Comparison of ENCODE assay signal across 14 cellular contexts in genomic region chr11:119752324-119752723, GRCh38. TPM values are rescaled to one million over a fixed set of nuclear protein-coding genes. Genes with fewer than 3 reads are reported as not detected.
DNase-seq lines count a peak whose midpoint lies in the region; ATAC-seq, FAIRE-seq and TF ChIP-seq lines count a peak whose summit lies in the region.
"Had no signal": no experiment of that assay in that cellular context is flagged by ENCODE, and none has a peak within 500 bp of the region (broad histone marks: within the 10 kb centered on the region; RNA-seq: fewer than 3 reads in every experiment).

No MANE protein-coding gene starts in this region.

- ATAC-seq in GM19463 (IDR thresholded peaks at IDR 0.05; ENCODE audit: unreplicated experiment) (peak; percentile 19), naive B cell (ENCODE audit: low read depth in 2 of 2) (peak; percentile 71 to 78), HG03520 (IDR thresholded peaks at IDR 0.05; ENCODE audit: unreplicated experiment) (no peak)

- H3K36me3 Mint-ChIP-seq in naive B cell = no peaks in the 10 kb centered on the region
- H3K36me3 Mint-ChIP-seq: natural killer cell treated with Interleukin-12 subunit alpha and Interleukin-12 subunit beta and Interleukin-15 and Interleukin-18, amount 100 ng/mL, for 72 hours had no signal

- DNase-seq in GM12891 (ENCODE audit: insufficient read length, low spot score) (no peak), NAMALWA (ENCODE audit: low spot score) (peak; percentile 23), naive B cell (no peak), Ammon's horn (ENCODE audit: low spot score) (no peak)
- DNase-seq in stimulated activated CD4-positive, alpha-beta T cell treated with anti-CD3 and anti-CD28 coated beads, Interleukin-4, amount 100 ng/mL, for 24 hours = no peak
- DNase-seq: activated CD4-positive, alpha-beta T cell treated with anti-CD3 and anti-CD28 coated beads, Interleukin-2, amount 50 U/mL, for 4 hours; brain microvascular endothelial cell; CD4-positive, alpha-beta T cell; NCI-H2029; NCI-H526 treated with DMSO at 0.1 percent for 48 hours; stimulated activated CD4-positive, alpha-beta T cell treated with anti-CD3 and anti-CD28 coated beads, Interleukin-4, amount 100 ng/mL, for 1 hour had no signal

- FAIRE-seq in GM12891 (lab: Jason Lieb, UNC) = peak; percentile 72

- peak overlapping the region; percentile 50 to 91 (median 81) for H3K4me3 Mint-ChIP-seq in naive B cell
- H3K4me3 Mint-ChIP-seq: CD4-positive, alpha-beta T cell had no signal

- H3K27ac Mint-ChIP-seq in naive B cell = peak overlapping the region; percentile 61 to 99 (median 96)
- H3K27ac Mint-ChIP-seq: CD4-positive, alpha-beta T cell; natural killer cell treated with Interleukin-12 subunit alpha and Interleukin-12 subunit beta and Interleukin-15 and Interleukin-18, amount 100 ng/mL, for 72 hours had no signal

- TF ChIP-seq POLR2A in GM12891 (IDR thresholded peaks at IDR 0.05; ENCODE audit: low read depth, low read length) = no peak

- H3K9me3 Mint-ChIP-seq in naive B cell = no peaks in the 10 kb centered on the region
- H3K9me3 Mint-ChIP-seq: CD4-positive, alpha-beta T cell; natural killer cell treated with Interleukin-12 subunit alpha and Interleukin-12 subunit beta and Interleukin-15 and Interleukin-18, amount 100 ng/mL, for 72 hours had no signal

- peaks cover 4 to 33% (median 26%) of the 10 kb centered on the region in 3 donors for H3K27me3 Mint-ChIP-seq in naive B cell

- H3K4me1 Mint-ChIP-seq in naive B cell = peaks cover 27 to 34% (median 33%) of the 10 kb centered on the region in 3 donors

TF ChIP-seq in GM12891, 5 proteins besides CTCF, POLR2A, EP300 and RAD21:
- TF ChIP-seq POU2F2 (IDR thresholded peaks at IDR 0.05; ENCODE audit: low read depth, low read length) (no peak), SPI1 (IDR thresholded peaks at IDR 0.05; ENCODE audit: low read depth, low read length) (no peak), TAF1 (IDR thresholded peaks at IDR 0.05; ENCODE audit: low read depth, low read length) (no peak), PAX5 (IDR thresholded peaks at IDR 0.05; ENCODE audit: insufficient read depth, low read length, severe bottlenecking) (no peak), POLR2AphosphoS5 (IDR thresholded peaks at IDR 0.05; ENCODE audit: low read depth, low read length) (no peak)

RNA-seq across cellular contexts. Expression of gene NECTIN1, which starts 23.3 kb away (rescaled TPM):
- 5.6 TPM for polyA plus RNA-seq in GM12891 (2012; ENCODE audit: low read depth, missing spikeins)
- polyA plus RNA-seq in naive B cell (ENCODE audit: low read depth in 6 of 6) = under 1 TPM in 5 of 6 donors, not detected in 1; 0.24 to 0.74 (median 0.38) TPM
